30 cellular contexts compared by ENCODE assay signal in genomic region chr7:1081336-1081735, GRCh38. TPM values are rescaled to one million over a fixed set of nuclear protein-coding genes. Genes with fewer than 3 reads are reported as not detected.
"Had no signal": no experiment of that assay in that cellular context is flagged by ENCODE, and none has a peak within 500 bp of the region (broad histone marks: within the 10 kb centered on the region; RNA-seq: fewer than 3 reads in every experiment).

No MANE protein-coding gene starts in this region.

- H3K4me3 ChIP-seq: Peyer's patch, SJSA1 had no signal

- H3K27me3 ChIP-seq: brain microvascular endothelial cell, Peyer's patch had no signal

- ATAC-seq: activated CD8-positive, alpha-beta memory T cell treated with anti-CD3 and anti-CD28 coated beads, Interleukin-2, amount 10 ng/mL, durations not matched to agents 7 days and 5 days; activated naive CD8-positive, alpha-beta T cell treated with anti-CD3 and anti-CD28 coated beads, Interleukin-2, amount 50 U/mL, for 24 hours had no signal

- DNase-seq: activated CD4-positive, alpha-beta memory T cell treated with anti-CD3 and anti-CD28 coated beads, Interleukin-2, amount 10 ng/mL, durations not matched to agents 7 days and 5 days; activated CD4-positive, alpha-beta T cell treated with anti-CD3 and anti-CD28 coated beads for 1 hour; activated CD4-positive, alpha-beta T cell treated with anti-CD3 and anti-CD28 coated beads for 48 hours; activated CD4-positive, CD25-positive, alpha-beta regulatory T cell; activated CD8-positive, alpha-beta memory T cell treated with anti-CD3 and anti-CD28 coated beads for 24 hours; activated CD8-positive, alpha-beta memory T cell treated with anti-CD3 and anti-CD28 coated beads, Interleukin-2, amount 10 ng/mL, durations not matched to agents 7 days and 5 days; activated CD8-positive, alpha-beta memory T cell treated with anti-CD3 and anti-CD28 coated beads, Interleukin-2, amount 50 U/mL, for 48 hours; activated effector memory CD4-positive, alpha-beta T cell treated with Interleukin-2 at 50 U/mL for 16 hours; activated naive CD4-positive, alpha-beta T cell treated with anti-CD3 and anti-CD28 coated beads, Interleukin-2, amount 10 ng/mL, durations not matched to agents 7 days and 5 days; activated naive CD8-positive, alpha-beta T cell treated with anti-CD3 and anti-CD28 coated beads, Interleukin-2, amount 50 U/mL, for 24 hours; activated T-cell treated with anti-CD3 and anti-CD28 coated beads, Interleukin-2, amount 50 U/mL, for 48 hours; anterior cingulate cortex; brain microvascular endothelial cell; central memory CD4-positive, alpha-beta T cell; Kasumi-1; KG1; MM.1S; MV-4-11; NCI-H1436 treated with DMSO at 0.1 percent for 48 hours; NCI-H1694 treated with DMSO at 0.1 percent for 48 hours; NCI-H226; NCI-H446 treated with DMSO at 0.1 percent for 48 hours; NCI-H524; Peyer's patch; RPMI8226; SW 1271; T1000; WERI-Rb-1 had no signal

- H3K36me3 ChIP-seq: brain microvascular endothelial cell, Peyer's patch, SJSA1, WERI-Rb-1 had no signal

- H3K27ac ChIP-seq: brain microvascular endothelial cell, Peyer's patch, SJSA1, WERI-Rb-1 had no signal

- H3K9me3 ChIP-seq: Peyer's patch, SJSA1 had no signal

RNA-seq across cellular contexts. Expression of gene GPER1, which starts 6.6 kb away (rescaled TPM):
- total RNA-seq: activated CD8-positive, alpha-beta memory T cell treated with anti-CD3 and anti-CD28 coated beads, Interleukin-2, amount 10 ng/mL, durations not matched to agents 7 days and 5 days; SJSA1; T-helper 1 cell treated with Interleukin-12 subunit alpha and Interleukin-12 subunit beta and Interleukin-4 antibody, amounts not matched to agents 30 ng/mL and 1 ng/mL, for 36 hours had no signal
